In genomic region chr3:13884851-13885703, GRCh38 we compare ENCODE assay signal across 8 cellular contexts. TPM values are rescaled to one million over a fixed set of nuclear protein-coding genes. Genes with fewer than 3 reads are reported as not detected.
DNase-seq lines count a peak whose midpoint lies in the region; ATAC-seq and TF ChIP-seq lines count a peak whose summit lies in the region.

No MANE protein-coding gene starts in this region.

- H3K9me3 ChIP-seq in WERI-Rb-1 (ENCODE audit: severe bottlenecking): no peaks in the 10 kb centered on the region

- H3K36me3 Mint-ChIP-seq in natural killer cell treated with Interleukin-12 subunit alpha and Interleukin-12 subunit beta and Interleukin-15 and Interleukin-18, amount 100 ng/mL, for 72 hours: no peaks in the 10 kb centered on the region

- H3K9me3 Mint-ChIP-seq in natural killer cell treated with Interleukin-12 subunit alpha and Interleukin-12 subunit beta and Interleukin-15 and Interleukin-18, amount 100 ng/mL, for 72 hours: no peaks in the 10 kb centered on the region

- H3K36me3 ChIP-seq in WERI-Rb-1: no peaks in the 10 kb centered on the region

- peaks cover 29 to 40% of the 10 kb centered on the region in 2 donors for H3K27me3 Mint-ChIP-seq in natural killer cell treated with Interleukin-12 subunit alpha and Interleukin-12 subunit beta and Interleukin-15 and Interleukin-18, amount 100 ng/mL, for 72 hours

- no peak overlapping the region for H3K4me3 Mint-ChIP-seq in natural killer cell treated with Interleukin-12 subunit alpha and Interleukin-12 subunit beta and Interleukin-15 and Interleukin-18, amount 100 ng/mL, for 72 hours

- H3K4me3 ChIP-seq in WERI-Rb-1 (ENCODE audit: low read depth, low read length): no peak overlapping the region

- H3K27ac ChIP-seq in 22Rv1 (no peak overlapping the region), WERI-Rb-1 (no peak overlapping the region)

- DNase-seq in GM10266 (ENCODE audit: extremely low spot score) (peak; percentile 78), Kasumi-1 (lab: John Stamatoyannopoulos, UW) (peak; percentile 20 to 33), WERI-Rb-1 (peak; percentile 59), putamen (ENCODE audit: low spot score) (no peak), T1000 (lab: John Stamatoyannopoulos, UW) (no peak)
- DNase-seq in central memory CD4-positive, alpha-beta T cell: peak; percentile 76
- DNase-seq in natural killer cell treated with Interleukin-12 subunit alpha and Interleukin-12 subunit beta and Interleukin-15 and Interleukin-18, amount 100 ng/mL, for 72 hours (ENCODE audit: low spot score): peak; percentile 54

- no peaks in the 10 kb centered on the region for H3K4me1 Mint-ChIP-seq in natural killer cell treated with Interleukin-12 subunit alpha and Interleukin-12 subunit beta and Interleukin-15 and Interleukin-18, amount 100 ng/mL, for 72 hours (ENCODE audit: low read depth in 2 of 2)

- TF ChIP-seq CTCF in 22Rv1 (IDR thresholded peaks at IDR 0.05): peak; percentile 96
- TF ChIP-seq CTCF in GM10266 (IDR thresholded peaks at IDR 0.05; ENCODE audit: control insufficient read depth, insufficient read depth, low read depth, missing control alignments): peak; percentile 66
- TF ChIP-seq CTCF in WERI-Rb-1 (IDR thresholded peaks at IDR 0.05; ENCODE audit: low read depth, low read length): peak; percentile 82

- H3K27me3 ChIP-seq in WERI-Rb-1 (ENCODE audit: insufficient read depth, low read depth, severe bottlenecking): peaks cover 86% of the 10 kb centered on the region

- H3K27ac Mint-ChIP-seq in natural killer cell treated with Interleukin-12 subunit alpha and Interleukin-12 subunit beta and Interleukin-15 and Interleukin-18, amount 100 ng/mL, for 72 hours: no peak overlapping the region

- peak in 1 of 2 donors; percentile 32 for ATAC-seq in natural killer cell treated with Interleukin-12 subunit alpha and Interleukin-12 subunit beta and Interleukin-15 and Interleukin-18, amount 100 ng/mL, for 72 hours

RNA-seq across cellular contexts. Expression of gene WNT7A, which starts 5.2 kb away (rescaled TPM):
- not detected for total RNA-seq in natural killer cell treated with Interleukin-12 subunit alpha and Interleukin-12 subunit beta and Interleukin-15 and Interleukin-18, amount 100 ng/mL, for 72 hours

Comparison
In these comparisons a context has a peak if more than half of its experiments do, and no peak if none do; other contexts are left out.
1. DNase-seq: peak in GM10266 (single experiment), Kasumi-1 (2 of 2), WERI-Rb-1 (single experiment), central memory CD4-positive, alpha-beta T cell (single experiment) and natural killer cell treated with Interleukin-12 subunit alpha and Interleukin-12 subunit beta and Interleukin-15 and Interleukin-18, amount 100 ng/mL, for 72 hours (single experiment); none in putamen (single experiment) and T1000 (single experiment).
2. Peak in every context shown above with its lines, with median percentiles within 50 percentile points of each other: CTCF ChIP-seq.